2 cellular contexts compared by ENCODE assay signal in genomic region chr5:177494356-177495195, GRCh38.
A peak's percentile ranks its signal among the peaks of the same experiment; 100 is the strongest.
TF ChIP-seq lines count a peak whose summit lies in the region.

No MANE protein-coding gene starts in this region.

TF ChIP-seq in A549, 52 proteins besides CTCF, POLR2A, EP300 and RAD21 (continued from another document):
- no peak for TF ChIP-seq TP53 (CRISPR knock-in tag; IDR thresholded peaks at IDR 0.05)
- TF ChIP-seq CBX8 (IDR thresholded peaks at IDR 0.05) = no peak
- no peak for TF ChIP-seq POLR2AphosphoS2 (conservative IDR thresholded peaks at IDR 0.05; ENCODE audit: low read length)

TF ChIP-seq in GM23338, 12 proteins besides CTCF, POLR2A, EP300 and RAD21:
- TF ChIP-seq ZNF462 (CRISPR knock-in tag; IDR thresholded peaks at IDR 0.05) (no peak), ZNF114 (CRISPR knock-in tag; IDR thresholded peaks at IDR 0.05) (no peak), POLR2AphosphoS5 (IDR thresholded peaks at IDR 0.05; ENCODE audit: low read depth) (peak; percentile 7; the same call in 1 of the 2 replicates), EZH2phosphoT487 (IDR thresholded peaks at IDR 0.05; ENCODE audit: unreplicated experiment) (no peak)
TF ChIP-seq in GM23338: peak in this region for 1.
